In genomic region chr1:242025681-242026080, GRCh38 we compare ENCODE assay signal across 1 cellular context.
TF ChIP-seq lines count a peak whose summit lies in the region.

No MANE protein-coding gene starts in this region.

TF ChIP-seq in HepG2, 621 proteins besides CTCF, POLR2A, EP300 and RAD21:
- TF ChIP-seq ATF4 (CRISPR knock-in tag; IDR thresholded peaks at IDR 0.05): 0 out of 4 replicates have a peak, but pooled peaks of 1 of the 2 experiments have one; percentile 17
- TF ChIP-seq MTF1 (CRISPR knock-in tag; IDR thresholded peaks at IDR 0.05): no peak
- no peak for TF ChIP-seq FOXJ3 (CRISPR knock-in tag; IDR thresholded peaks at IDR 0.05; ENCODE audit: borderline replicate concordance)
- TF ChIP-seq RFX5 (IDR thresholded peaks at IDR 0.05; ENCODE audit: low read depth, low read length): no peak
- TF ChIP-seq ZNF572 (CRISPR knock-in tag; IDR thresholded peaks at IDR 0.05): no peak
- TF ChIP-seq SMAD9 (CRISPR knock-in tag; IDR thresholded peaks at IDR 0.05): no peak
- TF ChIP-seq ZNF629 (CRISPR knock-in tag; conservative IDR thresholded peaks at IDR 0.05): no peak
- TF ChIP-seq ZFP1 (CRISPR knock-in tag; IDR thresholded peaks at IDR 0.05): no peak
- peak; percentile 34; the same call in 1 of the 2 replicates for TF ChIP-seq CEBPG (CRISPR knock-in tag; IDR thresholded peaks at IDR 0.05)
- peak; percentile 24; the same call in 1 of the 2 replicates for TF ChIP-seq CEBPB (IDR thresholded peaks at IDR 0.05; ENCODE audit: borderline replicate concordance, low read depth, low read length)
- no peak for TF ChIP-seq ZBTB34 (CRISPR knock-in tag; IDR thresholded peaks at IDR 0.05)
- no peak for TF ChIP-seq HOXA7 (CRISPR knock-in tag; IDR thresholded peaks at IDR 0.05)
- TF ChIP-seq IKZF5 (CRISPR knock-in tag; IDR thresholded peaks at IDR 0.05): no peak
- peak; percentile 21; the same call in 1 of the 2 replicates for TF ChIP-seq TFDP1 (CRISPR knock-in tag; IDR thresholded peaks at IDR 0.05; ENCODE audit: borderline replicate concordance)
